ENCODE assay signal across 21 cellular contexts in the genomic region with DNA sequence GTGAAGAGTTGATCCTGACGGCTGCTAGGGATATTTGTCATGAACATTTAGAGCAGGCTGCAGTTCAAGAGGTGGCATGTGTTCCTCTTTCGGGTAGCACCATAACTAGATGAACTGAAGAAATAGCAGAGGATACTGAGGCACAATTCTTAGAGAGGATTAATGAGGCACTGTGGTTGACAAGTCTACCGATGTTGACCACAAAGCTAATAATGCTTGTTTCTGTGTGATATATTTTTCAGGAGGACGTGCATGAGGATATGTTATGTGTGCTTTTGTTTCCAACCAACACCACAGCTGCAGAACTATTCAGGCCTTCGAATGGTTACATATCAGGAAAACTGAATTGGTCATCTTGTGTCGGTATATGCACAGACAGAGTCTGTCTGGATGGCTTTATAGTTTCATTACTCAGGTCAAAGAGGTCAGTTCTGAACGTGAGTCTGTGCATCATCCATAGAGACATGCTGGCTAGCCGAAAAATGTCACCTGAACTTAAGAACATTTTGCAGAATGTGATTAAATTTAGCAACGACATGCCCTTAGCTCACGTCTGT.
A peak's percentile ranks its signal among the peaks of the same experiment; 100 is the strongest.
DNase-seq lines count a peak whose midpoint lies in the region; ATAC-seq, FAIRE-seq and TF ChIP-seq lines count a peak whose summit lies in the region.
"Had no signal": no experiment of that assay in that cellular context is flagged by ENCODE, and none has a peak within 500 bp of the region (broad histone marks: within the 10 kb centered on the region; RNA-seq: fewer than 3 reads in every experiment).

No MANE protein-coding gene starts in this region.

- no peaks in the 10 kb centered on the region for H3K27me3 ChIP-seq in cardiac muscle cell
- no peaks in the 10 kb centered on the region for H3K27me3 ChIP-seq in right cardiac atrium (ENCODE audit: control insufficient read depth, insufficient read depth)
- no peaks in the 10 kb centered on the region for H3K27me3 ChIP-seq in PC-9 (ENCODE audit: insufficient read depth, low read depth)
- no peaks in the 10 kb centered on the region for H3K27me3 ChIP-seq in bronchial epithelial cell (ENCODE audit: control insufficient read depth, insufficient read depth, low read length)
- H3K27me3 ChIP-seq: BLaER1 had no signal

- peak overlapping the region; percentile 52 for H3K4me2 ChIP-seq in PC-9
- H3K4me2 ChIP-seq: BLaER1, GM23338 had no signal

- no peaks in the 10 kb centered on the region for H3K79me2 ChIP-seq in PC-9 (ENCODE audit: low read depth)

- H3K27ac ChIP-seq in cardiac muscle cell, result peak overlapping the region; percentile 43
- no peak overlapping the region for H3K27ac ChIP-seq in right cardiac atrium (ENCODE audit: low read length)
- no peak overlapping the region for H3K27ac ChIP-seq in PC-9
- H3K27ac ChIP-seq: BLaER1, C4-2B had no signal

- no peaks in the 10 kb centered on the region for H3K9me3 ChIP-seq in cardiac muscle cell (ENCODE audit: low read depth)
- no peaks in the 10 kb centered on the region for H3K9me3 ChIP-seq in right cardiac atrium (ENCODE audit: control insufficient read depth, low read length)
- H3K9me3 ChIP-seq in PC-9 (ENCODE audit: insufficient read depth, low read depth), result no peaks in the 10 kb centered on the region
- H3K9me3 ChIP-seq: Caco-2 had no signal

- 86% methylated on average over 10 of the region's 10 CpGs for WGBS in right cardiac atrium

- no peaks in the 10 kb centered on the region for H4K20me1 ChIP-seq in PC-9 (ENCODE audit: insufficient read depth)
- H4K20me1 ChIP-seq: BLaER1 had no signal

- TF ChIP-seq CTCF in cardiac muscle cell (IDR thresholded peaks at IDR 0.05; ENCODE audit: low read depth, low read length), result no peak
- no peak for TF ChIP-seq CTCF in PC-9 (conservative IDR thresholded peaks at IDR 0.05)
- TF ChIP-seq CTCF in bronchial epithelial cell (IDR thresholded peaks at IDR 0.05; ENCODE audit: insufficient read depth, low read length, severe bottlenecking), result no peak

- no TSS peak for BruUV-seq in PC-9 (replicated peaks; lab: Mats Ljungman, UMichigan)

- POLR2A ChIA-PET in PC-9 (lab: Charles Lee; ENCODE audit: unreplicated experiment) (no interaction called here), HEK293T (lab: Yijun Ruan, JAX) (no interaction called here)

- H3K4me3 ChIP-seq in cardiac muscle cell (no peak overlapping the region), right cardiac atrium (ENCODE audit: low read length) (no peak overlapping the region), PC-9 (no peak overlapping the region), bronchial epithelial cell (ENCODE audit: low read depth, low read length) (no peak overlapping the region)
- H3K4me3 ChIP-seq: BLaER1, GM23338 had no signal

- DNase-seq in cardiac muscle cell (ENCODE audit: low read depth in 1 of 2, low spot score in 1 of 2) (no peak), right cardiac atrium (no peak), PC-9 (no peak), bronchial epithelial cell (ENCODE audit: low read depth) (no peak), SIG-M5 treated with dmso at 0.1 percent for 504 hours (lab: John Stamatoyannopoulos, UW; ENCODE audit: unreplicated experiment) (no peak), HEK293T (ENCODE audit: extremely low spot score) (no peak), SW 1271 (lab: John Stamatoyannopoulos, UW) (no peak)
- DNase-seq: Caco-2; CD4-positive, CD25-positive, alpha-beta regulatory T cell; CD8-positive, alpha-beta T cell; DMS153; DND-41; H9; HFFc6 had no signal

- no peaks in the 10 kb centered on the region for H3K36me3 ChIP-seq in cardiac muscle cell
- no peaks in the 10 kb centered on the region for H3K36me3 ChIP-seq in PC-9 (ENCODE audit: low read depth)
- no peaks in the 10 kb centered on the region for H3K36me3 ChIP-seq in bronchial epithelial cell (ENCODE audit: control insufficient read depth, insufficient read depth, low read length)
- H3K36me3 ChIP-seq: BLaER1 had no signal

- ATAC-seq in right cardiac atrium (no peak), HG03469 (IDR thresholded peaks at IDR 0.05; ENCODE audit: unreplicated experiment) (no peak)
- ATAC-seq: CD8-positive, alpha-beta T cell; GM23338; HCT116 had no signal

- CTCF ChIA-PET in PC-9 (lab: Charles Lee), result no interaction called here
- CTCF ChIA-PET in HEK293T (lab: Yijun Ruan, JAX), result no interaction called here

- peak; percentile 52 for FAIRE-seq in bronchial epithelial cell (lab: Jason Lieb, UNC)
- FAIRE-seq: A204.1, G401.6 had no signal

- intact Hi-C loops in right cardiac atrium (cut with DNase I) (no loop called here), PC-9 (cut with micrococcal nuclease; ENCODE audit: unreplicated experiment) (loop anchor here (5.0 kb wide), 2 partner anchors 134 to 724 kb away; no protein-coding TSS in a partner anchor)

- H3K9me2 ChIP-seq in PC-9 (ENCODE audit: insufficient read depth), result no peaks in the 10 kb centered on the region

- H3F3A ChIP-seq in PC-9 (ENCODE audit: insufficient read depth, low read depth), result peaks cover 20% of the 10 kb centered on the region

- H2AFZ ChIP-seq in PC-9, result no peak overlapping the region
- H2AFZ ChIP-seq: GM23338 had no signal

- H3K4me1 ChIP-seq in cardiac muscle cell (ENCODE audit: low read depth) (no peaks in the 10 kb centered on the region), right cardiac atrium (ENCODE audit: control insufficient read depth, insufficient read depth, low read length) (no peaks in the 10 kb centered on the region), PC-9 (replicated peaks; ENCODE audit: insufficient read depth) (peaks cover 44% of the 10 kb centered on the region)

TF ChIP-seq in HEK293T, 16 proteins besides CTCF, POLR2A, EP300 and RAD21:
- TF ChIP-seq LEF1 (IDR thresholded peaks at IDR 0.05; ENCODE audit: borderline replicate concordance) (no peak), ELF4 (IDR thresholded peaks at IDR 0.05) (no peak), SP1 (IDR thresholded peaks at IDR 0.05) (no peak), ZNF384 (IDR thresholded peaks at IDR 0.05) (no peak), HDGF (IDR thresholded peaks at IDR 0.05; ENCODE audit: borderline replicate concordance) (no peak), NFRKB (IDR thresholded peaks at IDR 0.05) (no peak), FOXK2 (IDR thresholded peaks at IDR 0.05) (no peak), CTBP1 (IDR thresholded peaks at IDR 0.05; ENCODE audit: borderline replicate concordance) (no peak), FOXA1 (IDR thresholded peaks at IDR 0.05) (no peak), SUZ12 (IDR thresholded peaks at IDR 0.05) (no peak), TARDBP (IDR thresholded peaks at IDR 0.05) (no peak), ARNT (IDR thresholded peaks at IDR 0.05) (no peak)
